25 cellular contexts compared by ENCODE assay signal in genomic region chr11:108787105-108787504, GRCh38.
"Had no signal": no experiment of that assay in that cellular context is flagged by ENCODE, and none has a peak within 500 bp of the region (broad histone marks: within the 10 kb centered on the region; RNA-seq: fewer than 3 reads in every experiment).

No MANE protein-coding gene starts in this region.

- H3K36me3 ChIP-seq: breast epithelium, esophagus muscularis mucosa, heart right ventricle, left ventricle myocardium inferior, neutrophil, ovary, upper lobe of left lung, vagina had no signal

- ATAC-seq: activated CD4-positive, alpha-beta T cell treated with anti-CD3 and anti-CD28 coated beads for 36 hours; activated CD8-positive, alpha-beta memory T cell treated with anti-CD3 and anti-CD28 coated beads, Interleukin-2, amount 10 ng/mL, durations not matched to agents 7 days and 5 days; activated CD8-positive, alpha-beta T cell treated with anti-CD3 and anti-CD28 coated beads, Interleukin-2, amount 10 ng/mL, durations not matched to agents 7 days and 5 days; activated naive CD8-positive, alpha-beta T cell treated with anti-CD3 and anti-CD28 coated beads, Interleukin-2, amount 50 U/mL, for 24 hours; heart right ventricle; sciatic nerve; stimulated activated naive CD8-positive, alpha-beta T cell treated with anti-CD3 and anti-CD28 coated beads, Interleukin-15, Interleukin-2, amounts not matched to agents 100 U/mL and 50 U/mL, for 24 hours had no signal

- H3K9me3 ChIP-seq: breast epithelium, esophagus muscularis mucosa, mucosa of descending colon, neutrophil, ovary, vagina had no signal

- DNase-seq: activated CD4-positive, alpha-beta T cell treated with anti-CD3 and anti-CD28 coated beads for 36 hours; activated CD4-positive, CD25-positive, alpha-beta regulatory T cell; activated CD8-positive, alpha-beta memory T cell treated with anti-CD3 and anti-CD28 coated beads, Interleukin-2, amount 10 ng/mL, durations not matched to agents 7 days and 5 days; activated CD8-positive, alpha-beta T cell treated with anti-CD3 and anti-CD28 coated beads, Interleukin-2, amount 10 ng/mL, durations not matched to agents 7 days and 5 days; activated naive CD8-positive, alpha-beta T cell treated with anti-CD3 and anti-CD28 coated beads, Interleukin-2, amount 50 U/mL, for 24 hours; activated T-cell treated with anti-CD3 and anti-CD28 coated beads, Interleukin-2, amount 50 U/mL, for 48 hours; central memory CD4-positive, alpha-beta T cell; effector memory CD4-positive, alpha-beta T cell; foreskin melanocyte; heart right ventricle; left ventricle myocardium inferior; mucosa of descending colon; ovary; retina; stimulated activated CD4-positive, alpha-beta T cell treated with anti-CD3 and anti-CD28 coated beads, Interleukin-12 subunit alpha, Interleukin-12 subunit beta, amount 100 ng/mL, for 4 hours; stimulated activated CD4-positive, alpha-beta T cell treated with anti-CD3 and anti-CD28 coated beads, Interleukin-4, amount 100 ng/mL, for 1 hour; stimulated activated naive CD8-positive, alpha-beta T cell treated with anti-CD3 and anti-CD28 coated beads, Interleukin-15, Interleukin-2, amounts not matched to agents 100 U/mL and 50 U/mL, for 24 hours; upper lobe of left lung had no signal

- H3K4me3 ChIP-seq: breast epithelium, esophagus muscularis mucosa, heart right ventricle, left ventricle myocardium inferior, lung, mucosa of descending colon, ovary, skin epidermis, upper lobe of left lung, vagina had no signal

- H3K27me3 ChIP-seq: breast epithelium, esophagus muscularis mucosa, heart right ventricle, neutrophil, ovary, upper lobe of left lung, vagina had no signal

- H3K4me1 ChIP-seq: breast epithelium, upper lobe of left lung had no signal

- H3K27ac ChIP-seq: breast epithelium, esophagus muscularis mucosa, heart right ventricle, left ventricle myocardium inferior, neutrophil, ovary, upper lobe of left lung, vagina had no signal
